Comparison of ENCODE assay signal across 9 cellular contexts in the genomic region with DNA sequence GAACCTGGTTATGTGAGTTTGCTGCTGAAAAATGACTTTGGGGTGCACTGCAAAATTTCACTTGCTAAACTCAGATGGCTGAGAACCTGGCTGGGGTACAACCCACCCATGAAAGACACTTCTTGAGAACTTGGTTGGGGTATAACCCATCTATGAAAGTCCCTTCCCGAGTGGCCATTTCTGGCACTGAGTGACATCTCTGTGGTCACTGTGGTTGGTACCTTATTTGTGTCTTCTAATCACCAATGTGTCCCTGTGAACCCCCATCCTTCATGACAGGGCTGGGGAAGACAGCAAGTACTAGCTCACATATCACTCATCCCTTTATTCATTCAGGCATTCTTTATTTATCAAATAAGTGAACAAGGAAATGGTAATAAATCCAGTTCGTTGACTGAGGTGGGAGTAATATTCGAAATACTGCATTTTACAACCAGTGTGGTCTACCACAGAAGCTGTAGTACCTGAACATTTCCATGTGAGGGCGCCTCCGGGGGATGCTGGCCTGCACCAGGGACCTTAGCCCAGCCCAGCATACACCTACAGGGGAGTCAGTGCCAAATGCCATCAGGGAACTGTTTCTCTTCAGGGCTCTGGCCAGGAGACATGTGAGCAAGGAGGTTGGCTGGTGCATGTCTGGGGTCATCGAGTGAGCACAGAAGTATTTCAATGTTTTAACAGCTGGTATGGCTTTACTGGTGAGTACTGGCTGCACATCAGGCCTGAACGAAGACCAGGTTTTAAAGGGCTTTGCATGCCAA.
DNase-seq lines count a peak whose midpoint lies in the region; ATAC-seq and FAIRE-seq lines count a peak whose summit lies in the region.
"Had no signal": no experiment of that assay in that cellular context is flagged by ENCODE, and none has a peak within 500 bp of the region (broad histone marks: within the 10 kb centered on the region; RNA-seq: fewer than 3 reads in every experiment).

No MANE protein-coding gene starts in this region.

- FAIRE-seq in frontal cortex (lab: Jason Lieb, UNC), result no peak

- ATAC-seq in activated CD8-positive, alpha-beta memory T cell treated with anti-CD3 and anti-CD28 coated beads, Interleukin-2, amount 10 ng/mL, durations not matched to agents 7 days and 5 days, result no peak

- H3K4me3 Mint-ChIP-seq in activated CD4-positive, alpha-beta T cell treated with anti-CD3 and anti-CD28 coated beads, Interleukin-2, amount 10 ng/mL, durations not matched to agents 24 days and 14 days, result no peak overlapping the region
- H3K4me3 Mint-ChIP-seq in activated CD8-positive, alpha-beta memory T cell treated with anti-CD3 and anti-CD28 coated beads, Interleukin-2, amount 10 ng/mL, durations not matched to agents 7 days and 5 days, result no peak overlapping the region

- H3K4me1 Mint-ChIP-seq in activated CD4-positive, alpha-beta T cell treated with anti-CD3 and anti-CD28 coated beads, Interleukin-2, amount 10 ng/mL, durations not matched to agents 24 days and 14 days, result no peaks in the 10 kb centered on the region
- no peaks in the 10 kb centered on the region for H3K4me1 Mint-ChIP-seq in activated CD8-positive, alpha-beta memory T cell treated with anti-CD3 and anti-CD28 coated beads, Interleukin-2, amount 10 ng/mL, durations not matched to agents 7 days and 5 days

- no peaks in the 10 kb centered on the region for H3K36me3 Mint-ChIP-seq in activated CD4-positive, alpha-beta T cell treated with anti-CD3 and anti-CD28 coated beads, Interleukin-2, amount 10 ng/mL, durations not matched to agents 24 days and 14 days (ENCODE audit: low read depth)
- H3K36me3 Mint-ChIP-seq in activated CD8-positive, alpha-beta memory T cell treated with anti-CD3 and anti-CD28 coated beads, Interleukin-2, amount 10 ng/mL, durations not matched to agents 7 days and 5 days, result no peaks in the 10 kb centered on the region

- intact Hi-C loops in activated CD4-positive, alpha-beta T cell treated with anti-CD3 and anti-CD28 coated beads, Interleukin-2, amount 10 ng/mL, durations not matched to agents 24 days and 14 days (cut with micrococcal nuclease), result no loop called here

- H3K9me3 Mint-ChIP-seq in activated CD4-positive, alpha-beta T cell treated with anti-CD3 and anti-CD28 coated beads, Interleukin-2, amount 10 ng/mL, durations not matched to agents 24 days and 14 days, result no peaks in the 10 kb centered on the region
- H3K9me3 Mint-ChIP-seq in activated CD8-positive, alpha-beta memory T cell treated with anti-CD3 and anti-CD28 coated beads, Interleukin-2, amount 10 ng/mL, durations not matched to agents 7 days and 5 days (ENCODE audit: low read depth), result no peaks in the 10 kb centered on the region

- CTCF ChIA-PET in activated CD8-positive, alpha-beta memory T cell treated with anti-CD3 and anti-CD28 coated beads, Interleukin-2, amount 10 ng/mL, durations not matched to agents 7 days and 5 days (lab: Charles Lee), result no interaction called here

- H3K27ac Mint-ChIP-seq in activated CD4-positive, alpha-beta T cell treated with anti-CD3 and anti-CD28 coated beads, Interleukin-2, amount 10 ng/mL, durations not matched to agents 24 days and 14 days, result no peak overlapping the region
- no peak overlapping the region for H3K27ac Mint-ChIP-seq in activated CD8-positive, alpha-beta memory T cell treated with anti-CD3 and anti-CD28 coated beads, Interleukin-2, amount 10 ng/mL, durations not matched to agents 7 days and 5 days

- DNase-seq in activated CD4-positive, alpha-beta T cell treated with anti-CD3 and anti-CD28 coated beads, Interleukin-2, amount 10 ng/mL, durations not matched to agents 24 days and 14 days, result peak; percentile 62
- no peak for DNase-seq in activated CD4-positive, alpha-beta T cell treated with anti-CD3 and anti-CD28 coated beads, Interleukin-2, amount 50 U/mL, for 4 hours
- DNase-seq in LHCN-M2 (ENCODE audit: low read depth) (peak; percentile 27), cerebellum (ENCODE audit: low spot score) (peak; percentile 13), NCI-H524 treated with DMSO at 0.1 percent for 48 hours (lab: John Stamatoyannopoulos, UW) (no peak), frontal cortex (ENCODE audit: low spot score in 2 of 2) (no peak)
- peak in 2 of 3 donors; percentile 2 to 6 for DNase-seq in stimulated activated CD4-positive, alpha-beta T cell treated with anti-CD3 and anti-CD28 coated beads, TNF-alpha, amount 100 ng/mL, for 48 hours (ENCODE audit: low read depth in 3 of 3)
- DNase-seq in activated CD8-positive, alpha-beta memory T cell treated with anti-CD3 and anti-CD28 coated beads, Interleukin-2, amount 10 ng/mL, durations not matched to agents 7 days and 5 days, result no peak
- DNase-seq: effector CD8-positive, alpha-beta T cell had no signal

- H3K27me3 Mint-ChIP-seq in activated CD4-positive, alpha-beta T cell treated with anti-CD3 and anti-CD28 coated beads, Interleukin-2, amount 10 ng/mL, durations not matched to agents 24 days and 14 days, result peaks cover 1% of the 10 kb centered on the region
- peaks cover 6% of the 10 kb centered on the region for H3K27me3 Mint-ChIP-seq in activated CD8-positive, alpha-beta memory T cell treated with anti-CD3 and anti-CD28 coated beads, Interleukin-2, amount 10 ng/mL, durations not matched to agents 7 days and 5 days

Comparison
In these comparisons a context has a peak if more than half of its experiments do, and no peak if none do; other contexts are left out.
1. DNase-seq: peak in activated CD4-positive, alpha-beta T cell treated with anti-CD3 and anti-CD28 coated beads, Interleukin-2, amount 10 ng/mL, durations not matched to agents 24 days and 14 days (single experiment), LHCN-M2 (single experiment), cerebellum (single experiment) and stimulated activated CD4-positive, alpha-beta T cell treated with anti-CD3 and anti-CD28 coated beads, TNF-alpha, amount 100 ng/mL, for 48 hours (2 of 3); none in activated CD4-positive, alpha-beta T cell treated with anti-CD3 and anti-CD28 coated beads, Interleukin-2, amount 50 U/mL, for 4 hours (0 of 2), activated CD8-positive, alpha-beta memory T cell treated with anti-CD3 and anti-CD28 coated beads, Interleukin-2, amount 10 ng/mL, durations not matched to agents 7 days and 5 days (single experiment), NCI-H524 treated with DMSO at 0.1 percent for 48 hours (single experiment) and frontal cortex (0 of 2).